In genomic region chr18:31723998-31724711, GRCh38 we compare ENCODE assay signal across 9 cellular contexts. TPM values are rescaled to one million over a fixed set of nuclear protein-coding genes. Genes with fewer than 3 reads are reported as not detected.
DNase-seq lines count a peak whose midpoint lies in the region; ATAC-seq lines count a peak whose summit lies in the region.
"Had no signal": no experiment of that assay in that cellular context is flagged by ENCODE, and none has a peak within 500 bp of the region (broad histone marks: within the 10 kb centered on the region; RNA-seq: fewer than 3 reads in every experiment).

No MANE protein-coding gene starts in this region.

- H3K4me1 ChIP-seq in right cardiac atrium (ENCODE audit: control insufficient read depth, insufficient read depth, low read length), result no peaks in the 10 kb centered on the region

- no peaks in the 10 kb centered on the region for H3K9me3 ChIP-seq in right cardiac atrium (ENCODE audit: control insufficient read depth, low read length)

- POLR2A ChIA-PET in activated CD4-positive, alpha-beta memory T cell treated with anti-CD3 and anti-CD28 coated beads for 36 hours (lab: Charles Lee), result no interaction called here

- H3K4me3 Mint-ChIP-seq in activated CD4-positive, alpha-beta memory T cell treated with anti-CD3 and anti-CD28 coated beads for 36 hours, result peak overlapping the region; percentile 53

- CTCF ChIA-PET in activated CD4-positive, alpha-beta memory T cell treated with anti-CD3 and anti-CD28 coated beads for 36 hours (lab: Charles Lee), result interaction anchor here (1.1 to 8.9 kb wide), 9 partner anchors 8 to 174 kb away, joined by 3 to 186 read pairs (median 4); no protein-coding TSS in a partner anchor

- 7% methylated on average over 43 of the region's 43 CpGs for WGBS in right cardiac atrium

- peaks cover 21% of the 10 kb centered on the region for H3K27me3 Mint-ChIP-seq in activated CD4-positive, alpha-beta memory T cell treated with anti-CD3 and anti-CD28 coated beads for 36 hours

- H3K36me3 Mint-ChIP-seq in activated CD4-positive, alpha-beta memory T cell treated with anti-CD3 and anti-CD28 coated beads for 36 hours, result no peaks in the 10 kb centered on the region

- ATAC-seq in right cardiac atrium, result peak; percentile 75 to 83
- ATAC-seq in stimulated activated naive CD8-positive, alpha-beta T cell treated with anti-CD3 and anti-CD28 coated beads, Interleukin-15, Interleukin-2, amounts not matched to agents 100 U/mL and 50 U/mL, for 24 hours, result peak; percentile 20

- H3K4me3 ChIP-seq in right cardiac atrium (ENCODE audit: low read length), result peak overlapping the region; percentile 79

- H3K27ac Mint-ChIP-seq in activated CD4-positive, alpha-beta memory T cell treated with anti-CD3 and anti-CD28 coated beads for 36 hours, result no peak overlapping the region

- peak in 2 of 3 experiments; percentile 47 to 62 for DNase-seq in NCI-H1417 (lab: John Stamatoyannopoulos, UW)
- DNase-seq in NCI-H1417 treated with DMSO at 0.1 percent for 48 hours (lab: John Stamatoyannopoulos, UW), result no peak
- DNase-seq in activated CD4-positive, alpha-beta memory T cell treated with anti-CD3 and anti-CD28 coated beads for 36 hours, result no peak
- peak; percentile 42 to 77 (median 74) for DNase-seq in right cardiac atrium
- DNase-seq in stimulated activated naive CD8-positive, alpha-beta T cell treated with anti-CD3 and anti-CD28 coated beads, Interleukin-15, Interleukin-2, amounts not matched to agents 100 U/mL and 50 U/mL, for 24 hours, result no peak
- DNase-seq in SW 1271 (lab: John Stamatoyannopoulos, UW), result no peak
- DNase-seq in pons (ENCODE audit: low spot score), result no peak
- DNase-seq in NCI-H1105 (lab: John Stamatoyannopoulos, UW), result no peak

- intact Hi-C loops in activated CD4-positive, alpha-beta memory T cell treated with anti-CD3 and anti-CD28 coated beads for 36 hours (cut with micrococcal nuclease), result loop anchor here (2.0 kb wide), 1 partner anchor 65 kb away; no protein-coding TSS in a partner anchor
- intact Hi-C loops in right cardiac atrium (cut with DNase I), result loop anchor here in 3 of 4 donors (5.0 kb wide), 1 partner anchor 167 kb away; no protein-coding TSS in a partner anchor

- peaks cover 5% of the 10 kb centered on the region for H3K4me1 Mint-ChIP-seq in activated CD4-positive, alpha-beta memory T cell treated with anti-CD3 and anti-CD28 coated beads for 36 hours (ENCODE audit: low read depth)

- H3K27ac ChIP-seq in right cardiac atrium (ENCODE audit: low read length), result peak overlapping the region; percentile 61

- no peaks in the 10 kb centered on the region for H3K27me3 ChIP-seq in right cardiac atrium (ENCODE audit: control insufficient read depth, insufficient read depth)

- peaks cover 9% of the 10 kb centered on the region for H3K9me3 Mint-ChIP-seq in activated CD4-positive, alpha-beta memory T cell treated with anti-CD3 and anti-CD28 coated beads for 36 hours

RNA-seq across cellular contexts. Expression of gene SLC25A52, which starts 36.5 kb away (rescaled TPM):
- under 1 TPM in 1 of 2 experiments, not detected in 1; 0.21 TPM for total RNA-seq in activated CD4-positive, alpha-beta memory T cell treated with anti-CD3 and anti-CD28 coated beads for 36 hours
- under 1 TPM in 1 of 4 donors, not detected in 3; 0.23 TPM for total RNA-seq in right cardiac atrium
- 0.07 TPM for polyA plus RNA-seq in right cardiac atrium
- total RNA-seq: NCI-H460 had no signal

RNA-seq across cellular contexts. Expression of gene B4GALT6, which starts 39.8 kb away (rescaled TPM):
- total RNA-seq in activated CD4-positive, alpha-beta memory T cell treated with anti-CD3 and anti-CD28 coated beads for 36 hours, result 1 to 10 TPM; 2.6 to 3.3 TPM
- 10 to 100 TPM in 3 of 4 donors, 1 to 10 TPM in 1; 7.2 to 12.9 (median 11.0) TPM for total RNA-seq in right cardiac atrium
- 4.1 TPM for polyA plus RNA-seq in right cardiac atrium

Comparison
In these comparisons a context has a peak if more than half of its experiments do, and no peak if none do; other contexts are left out.
1. DNase-seq: peak in NCI-H1417 (2 of 3) and right cardiac atrium (3 of 3); none in NCI-H1417 treated with DMSO at 0.1 percent for 48 hours (single experiment), activated CD4-positive, alpha-beta memory T cell treated with anti-CD3 and anti-CD28 coated beads for 36 hours (single experiment), stimulated activated naive CD8-positive, alpha-beta T cell treated with anti-CD3 and anti-CD28 coated beads, Interleukin-15, Interleukin-2, amounts not matched to agents 100 U/mL and 50 U/mL, for 24 hours (single experiment), SW 1271 (0 of 2), pons (single experiment) and NCI-H1105 (single experiment).